ENCODE assay signal across 8 cellular contexts in genomic region chr10:70492786-70493659, GRCh38. TPM values are rescaled to one million over a fixed set of nuclear protein-coding genes. Genes with fewer than 3 reads are reported as not detected.
DNase-seq lines count a peak whose midpoint lies in the region; ATAC-seq, FAIRE-seq and TF ChIP-seq lines count a peak whose summit lies in the region.

No MANE protein-coding gene starts in this region.

- H3K9ac ChIP-seq in K562 (ENCODE audit: insufficient read depth in 1 of 2, low read depth in 2 of 2, low read length in 2 of 2), result no peak overlapping the region

- no peak for FAIRE-seq in K562 (lab: Jason Lieb, UNC)

- in situ Hi-C loops in K562 (cut with MboI), result no loop called here

- no peaks in the 10 kb centered on the region; the same call in 1 of the 2 replicates for H4K20me1 ChIP-seq in K562 (replicated peaks; ENCODE audit: control insufficient read depth, insufficient read depth, low read length)

- H3K9me3 ChIP-seq in K562 (replicated peaks; ENCODE audit: control insufficient read depth, insufficient read depth, low read depth, low read length), result no peaks in the 10 kb centered on the region
- H3K9me3 ChIP-seq in sigmoid colon, result no peaks in the 10 kb centered on the region

- CTCF ChIA-PET in K562 (lab: Yijun Ruan, JAX; ENCODE audit: low intra/inter-chr PET ratio), result no interaction called here

- DNase-seq in HL-60 (ENCODE audit: low read depth in 1 of 2, low spot score in 1 of 2) (peak in 1 of 2 experiments; percentile 94), K562 (ENCODE audit: extremely low read depth in 1 of 4, low spot score in 3 of 4) (no peak), sigmoid colon (no peak), DMS153 (lab: John Stamatoyannopoulos, UW) (no peak), NCI-H82 (lab: John Stamatoyannopoulos, UW) (no peak), amniotic stem cell (lab: John Stamatoyannopoulos, UW) (no peak)

- H3K4me3 ChIP-seq in HL-60 (replicated peaks; ENCODE audit: insufficient read depth, low read length) (no peak overlapping the region), K562 (no peak overlapping the region), sigmoid colon (no peak overlapping the region)

- H3K27me3 ChIP-seq in HL-60 (ENCODE audit: insufficient read depth, poor library complexity, severe bottlenecking) (no peaks in the 10 kb centered on the region), K562 (ENCODE audit: control insufficient read depth in 2 of 2, insufficient read depth in 2 of 2, low read length in 2 of 2) (peaks cover 70 to 76% of the 10 kb centered on the region in 2 experiments), sigmoid colon (no peaks in the 10 kb centered on the region)

- no peaks in the 10 kb centered on the region for H3K9me1 ChIP-seq in K562 (ENCODE audit: control insufficient read depth, insufficient read depth, low read length)

- POLR2A ChIA-PET in K562 (lab: Yijun Ruan, JAX), result interaction anchor here (0.8 kb wide), 1 partner anchor 9 kb away, joined by 5 read pairs; no protein-coding TSS in a partner anchor

- H2AFZ ChIP-seq in K562 (ENCODE audit: low read depth, low read length), result no peak overlapping the region

- intact Hi-C loops in K562 (cut with micrococcal nuclease) (no loop called here), sigmoid colon (cut with DNase I) (no loop called here)

- TF ChIP-seq CTCF in HL-60 (IDR thresholded peaks at IDR 0.05; ENCODE audit: insufficient read depth, low read length) (no peak), K562 (IDR thresholded peaks at IDR 0.05 in 2 of 3, conservative IDR thresholded peaks at IDR 0.05 in 1 of 3; ENCODE audit: insufficient read depth in 2 of 3, low read depth in 1 of 3, low read length in 3 of 3) (no peak), sigmoid colon (IDR thresholded peaks at IDR 0.05) (no peak)

- TF ChIP-seq RAD21 in K562 (CRISPR knock-in tag; conservative IDR thresholded peaks at IDR 0.05 in 1 of 2, IDR thresholded peaks at IDR 0.05 in 1 of 2), result no peak

- TF ChIP-seq EP300 in K562 (IDR thresholded peaks at IDR 0.05; ENCODE audit: low read length) (no peak), sigmoid colon (IDR thresholded peaks at IDR 0.05) (no peak)

- H3K79me2 ChIP-seq in K562 (ENCODE audit: control insufficient read depth, insufficient read depth, low read length), result no peaks in the 10 kb centered on the region

- WGBS in K562 (ENCODE audit: insufficient coverage, low coverage, missing lambda C conversion rate), result 3% methylated on average over 10 of the region's 10 CpGs
- 63 to 84% methylated on average over 10 of the region's 10 CpGs for WGBS in sigmoid colon, 2 donors

- H3K4me2 ChIP-seq in K562 (ENCODE audit: insufficient read depth, low read length), result no peak overlapping the region

- H3K27ac ChIP-seq in HL-60 (replicated peaks) (peak overlapping the region; percentile 87), K562 (ENCODE audit: extremely low read depth, low read depth, low read length) (no peak overlapping the region), sigmoid colon (peak overlapping the region in 3 of 4 donors; percentile 50 to 84 (median 61))

- H3K36me3 ChIP-seq in K562 (ENCODE audit: control insufficient read depth, insufficient read depth, low read length) (no peaks in the 10 kb centered on the region), sigmoid colon (no peaks in the 10 kb centered on the region)

- peaks cover 0 to 5% of the 10 kb centered on the region in 2 experiments; a peak in 1 of 5 replicates for H3K4me1 ChIP-seq in K562 (replicated peaks in 1 of 2; ENCODE audit: control insufficient read depth in 2 of 2, insufficient read depth in 2 of 2, low read length in 2 of 2)
- peaks cover 0 to 68% (median 35%) of the 10 kb centered on the region in 4 donors for H3K4me1 ChIP-seq in sigmoid colon

- ATAC-seq in GM19467 (IDR thresholded peaks at IDR 0.05; ENCODE audit: unreplicated experiment) (peak; percentile 14), K562 (no peak), GM21723 (IDR thresholded peaks at IDR 0.05; ENCODE audit: unreplicated experiment) (no peak)

- no TSS peak for BruUV-seq in K562 (replicated peaks; lab: Mats Ljungman, UMichigan)

- TF ChIP-seq POLR2A in K562 (conservative IDR thresholded peaks at IDR 0.05) (no peak), sigmoid colon (IDR thresholded peaks at IDR 0.05) (no peak)

TF ChIP-seq in K562, 482 proteins besides CTCF, POLR2A, EP300 and RAD21:
- TF ChIP-seq DMBX1 (CRISPR knock-in tag; IDR thresholded peaks at IDR 0.05; ENCODE audit: borderline replicate concordance), result no peak
- TF ChIP-seq SPI1 (IDR thresholded peaks at IDR 0.05; ENCODE audit: borderline replicate concordance, low read depth, low read length), result peak; percentile 97
- no peak for TF ChIP-seq ZNF280B (CRISPR knock-in tag; IDR thresholded peaks at IDR 0.05)
- no peak for TF ChIP-seq EZH2 (IDR thresholded peaks at IDR 0.05; ENCODE audit: borderline replicate concordance, low read depth, low read length)
- TF ChIP-seq SMAD4 (CRISPR knock-in tag; conservative IDR thresholded peaks at IDR 0.05), result no peak
- TF ChIP-seq SETDB1 (IDR thresholded peaks at IDR 0.05; ENCODE audit: low read length), result no peak

RNA-seq across cellular contexts. Expression of gene PALD1, which starts 14.5 kb away (rescaled TPM):
- 0.14 and 0.72 TPM in 2 replicates for total RNA-seq in K562 (2011; cell fraction: chromatin; rRNA removed; ENCODE audit: low replicate concordance)
- total RNA-seq in K562 (2011; cell fraction: nucleolus; rRNA removed), result 0.26 and 0.67 TPM in 2 replicates
- 0.15 and 0.29 TPM in 2 replicates for total RNA-seq in K562 (2011; cell fraction: nucleoplasm; rRNA removed)
- total RNA-seq in K562 (2014; rRNA removed), result 0.09 and 0.16 TPM in 2 replicates
- total RNA-seq in K562 (2014; rRNA removed; fragmentation: Illumina TruSeq; extraction: Trizol), result 0.03 and 0.07 TPM in 2 replicates
- 0.04 and 0.07 TPM in 2 replicates for total RNA-seq in K562 (2015; rRNA removed; fragmentation: Illumina TruSeq; extraction: Trizol)
- 0.27 and 0.29 TPM in 2 replicates for total RNA-seq in K562 (2021)
- polyA plus RNA-seq in K562 (2011; rRNA removed), result 0.13 and 0.26 TPM in 2 replicates
- 0.18 and 0.25 TPM in 2 replicates for polyA plus RNA-seq in K562 (2011; cell fraction: cytosol; rRNA removed)
- polyA plus RNA-seq in K562 (2011; cell fraction: nucleus; rRNA removed), result 0.53 and 0.81 TPM in 2 replicates
- 0.08 and 0.11 TPM in 2 replicates for polyA plus RNA-seq in K562 (2012)
- polyA plus RNA-seq in K562 (2014; fragmentation: Illumina TruSeq; extraction: Trizol), result 0.03 and 0.15 TPM in 2 replicates
- polyA plus RNA-seq in K562 (2014; fragmentation: Nextera tagmentation; extraction: Ambion mirVana), result not detected
- 0.13 and 0.15 TPM in 2 replicates for polyA plus RNA-seq in K562 (2014; rRNA removed)
- 0.15 and 0.25 TPM in 2 replicates for polyA minus RNA-seq in K562 (2011; rRNA and poly(A)+ RNA removed)
- polyA minus RNA-seq in K562 (2011; cell fraction: cytosol; rRNA and poly(A)+ RNA removed), result 0.19 TPM in 1 of 2 replicates, not detected in the other
- polyA minus RNA-seq in K562 (2011; cell fraction: nucleus; rRNA and poly(A)+ RNA removed), result under 0.01 and 0.44 TPM in 2 replicates
- total RNA-seq in sigmoid colon, result 10 to 100 TPM; 13.9 to 33.8 (median 18.8) TPM
- 1 to 10 TPM; 1.8 to 6.2 (median 1.8) TPM for polyA plus RNA-seq in sigmoid colon

RNA-seq across cellular contexts. Expression of gene NODAL, which starts 51.5 kb away (rescaled TPM):
- not detected in 2 replicates for total RNA-seq in K562 (2011; cell fraction: chromatin; rRNA removed; ENCODE audit: low replicate concordance)
- total RNA-seq in K562 (2011; cell fraction: nucleolus; rRNA removed), result not detected in 2 replicates
- total RNA-seq in K562 (2011; cell fraction: nucleoplasm; rRNA removed), result not detected in 2 replicates
- total RNA-seq in K562 (2014; rRNA removed) (not detected in 2 replicates), K562 (2014; rRNA removed; fragmentation: Illumina TruSeq; extraction: Trizol) (not detected in 2 replicates), K562 (2015; rRNA removed; fragmentation: Illumina TruSeq; extraction: Trizol) (not detected in 2 replicates), K562 (2021) (not detected in 2 replicates), sigmoid colon (not detected)
- polyA plus RNA-seq in K562 (2011; rRNA removed) (not detected in 2 replicates), K562 (2014; fragmentation: Illumina TruSeq; extraction: Trizol) (not detected in 2 replicates), K562 (2014; fragmentation: Nextera tagmentation; extraction: Ambion mirVana) (not detected), K562 (2014; rRNA removed) (not detected in 2 replicates), sigmoid colon (not detected)
- not detected in 2 replicates for polyA plus RNA-seq in K562 (2011; cell fraction: cytosol; rRNA removed)
- polyA plus RNA-seq in K562 (2011; cell fraction: nucleus; rRNA removed), result not detected in 2 replicates
- not detected in 2 replicates for polyA plus RNA-seq in K562 (2012)
- not detected in 2 replicates for polyA minus RNA-seq in K562 (2011; rRNA and poly(A)+ RNA removed)
- not detected in 2 replicates for polyA minus RNA-seq in K562 (2011; cell fraction: cytosol; rRNA and poly(A)+ RNA removed)
- polyA minus RNA-seq in K562 (2011; cell fraction: nucleus; rRNA and poly(A)+ RNA removed), result not detected in 2 replicates

Comparison
In these comparisons a context has a peak if more than half of its experiments do, and no peak if none do; other contexts are left out.
1. RNA of gene PALD1, which starts 14.5 kb away (total RNA-seq): 13.9 to 33.8 TPM in sigmoid colon; 0.03 to 0.72 TPM in K562; every median in the first group is over 4 times any median in the second.